Comparison of ENCODE assay signal across 27 cellular contexts in the genomic region with DNA sequence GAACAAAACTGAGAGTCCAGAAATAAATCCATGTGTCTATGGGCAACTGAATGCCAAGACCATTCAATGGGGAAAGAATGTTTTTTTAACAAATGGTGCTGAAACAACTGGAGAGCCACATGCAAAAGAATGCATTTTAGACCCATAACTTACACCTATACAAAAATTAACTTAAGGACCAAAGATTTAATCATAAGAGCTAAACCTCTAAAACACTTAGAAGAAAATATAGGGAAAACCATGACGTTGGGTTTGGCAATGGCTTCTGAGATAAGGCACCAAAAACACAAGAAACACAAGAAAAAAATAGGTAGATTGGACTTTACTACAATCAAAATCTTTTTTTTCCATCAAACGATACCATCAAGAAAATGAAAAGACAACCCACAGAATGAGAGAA.
"Had no signal": no experiment of that assay in that cellular context is flagged by ENCODE, and none has a peak within 500 bp of the region (broad histone marks: within the 10 kb centered on the region; RNA-seq: fewer than 3 reads in every experiment).

No MANE protein-coding gene starts in this region.

- H3K36me3 ChIP-seq: stomach, suprapubic skin, thoracic aorta, thyroid gland, tibial artery, tibial nerve, transverse colon, upper lobe of left lung, upper lobe of right lung, uterus, vagina had no signal

- H3K27me3 ChIP-seq: stomach, suprapubic skin, testis, thyroid gland, tibial artery, tibial nerve, transverse colon, upper lobe of left lung, upper lobe of right lung, uterus, vagina had no signal

- DNase-seq: stimulated activated CD4-positive, alpha-beta T cell treated with anti-CD3 and anti-CD28 coated beads, Interleukin-2, amount 100 ng/mL, for 48 hours; stimulated activated CD4-positive, alpha-beta T cell treated with anti-CD3 and anti-CD28 coated beads, Interleukin-4, amount 100 ng/mL, for 1 hour; stimulated activated CD4-positive, alpha-beta T cell treated with anti-CD3 and anti-CD28 coated beads, Interleukin-4, amount 100 ng/mL, for 24 hours; stimulated activated CD4-positive, alpha-beta T cell treated with anti-CD3 and anti-CD28 coated beads, Interleukin-4, amount 100 ng/mL, for 4 hours; stimulated activated CD8-positive, alpha-beta memory T cell treated with anti-CD3 and anti-CD28 coated beads, Interleukin-4, amount 100 ng/mL, for 48 hours; stimulated activated naive B cell treated with anti-CD40 and anti-IgM and Interleukin-4, amounts not matched to agents 10 μg/mL and 1 μg/mL and 100 μg/mL, for 72 hours; stimulated activated naive CD4-positive, alpha-beta T cell; stimulated activated naive CD4-positive, alpha-beta T cell treated with Interleukin-2 at 50 U/mL for 16 hours; stimulated activated naive CD8-positive, alpha-beta T cell treated with anti-CD3 and anti-CD28 coated beads, Interleukin-15, amount 100 ng/mL, for 72 hours; stimulated activated naive CD8-positive, alpha-beta T cell treated with anti-CD3 and anti-CD28 coated beads, Interleukin-15, Interleukin-2, amounts not matched to agents 100 U/mL and 50 U/mL, for 24 hours; stomach; substantia nigra; testis; thyroid gland; tibial artery; transverse colon; trophoblast cell; upper lobe of left lung; upper lobe of right lung; uterus had no signal

- H3K4me3 ChIP-seq: stomach, suprapubic skin, testis, thoracic aorta, thyroid gland, tibial artery, tibial nerve, transverse colon, upper lobe of left lung, upper lobe of right lung, uterus, vagina had no signal

- ATAC-seq: stimulated activated effector memory CD8-positive, alpha-beta T cell treated with anti-CD3 and anti-CD28 coated beads, Interleukin-12 subunit alpha, Interleukin-12 subunit beta, amount 100 ng/mL, for 72 hours; stimulated activated memory B cell treated with anti-CD40 and anti-IgM and Interleukin-4, amounts not matched to agents 10 μg/mL and 1 μg/mL and 100 μg/mL, for 72 hours; stimulated activated naive B cell treated with anti-CD40 and anti-IgM and Interleukin-4, amounts not matched to agents 10 μg/mL and 1 μg/mL and 100 μg/mL, for 72 hours; stimulated activated naive CD8-positive, alpha-beta T cell treated with anti-CD3 and anti-CD28 coated beads, Interleukin-15, amount 100 ng/mL, for 72 hours; stimulated activated naive CD8-positive, alpha-beta T cell treated with anti-CD3 and anti-CD28 coated beads, Interleukin-15, Interleukin-2, amounts not matched to agents 100 U/mL and 50 U/mL, for 24 hours; upper lobe of right lung had no signal

- H3K4me1 ChIP-seq: stomach, suprapubic skin, testis, transverse colon, upper lobe of right lung, uterus, vagina had no signal

- H3K27ac ChIP-seq: stomach, suprapubic skin, testis, thoracic aorta, thyroid gland, tibial artery, tibial nerve, transverse colon, upper lobe of left lung, upper lobe of right lung, uterus, vagina had no signal

- H3K9me3 ChIP-seq: stomach, suprapubic skin, testis, thoracic aorta, thyroid gland, tibial artery, tibial nerve, upper lobe of left lung, upper lobe of right lung, uterus, vagina had no signal

- FAIRE-seq: urothelium cell line had no signal
